Comparison of ENCODE assay signal across 8 cellular contexts in genomic region chr4:54063737-54064316, GRCh38. TPM values are rescaled to one million over a fixed set of nuclear protein-coding genes. Genes with fewer than 3 reads are reported as not detected.
DNase-seq lines count a peak whose midpoint lies in the region; ATAC-seq and TF ChIP-seq lines count a peak whose summit lies in the region.

No MANE protein-coding gene starts in this region.

- H3K27ac ChIP-seq in esophagus muscularis mucosa (replicated peaks in 1 of 4) (peak overlapping the region; percentile 87 to 96 (median 90)), thoracic aorta (peak overlapping the region; percentile 93 to 97)

- peak overlapping the region; percentile 95 for H2AFZ ChIP-seq in Loucy (ENCODE audit: low read length)

- peaks cover 62% of the 10 kb centered on the region for H3K4me1 ChIP-seq in Loucy (ENCODE audit: insufficient read depth, low read length, poor library complexity, severe bottlenecking)
- H3K4me1 ChIP-seq in esophagus muscularis mucosa: peaks cover 46 to 64% (median 59%) of the 10 kb centered on the region in 4 donors
- H3K4me1 ChIP-seq in thoracic aorta (ENCODE audit: control insufficient read depth in 1 of 2, low read depth in 2 of 2): peaks cover 48 to 62% of the 10 kb centered on the region in 2 donors

- WGBS in esophagus muscularis mucosa: 0% methylated on average over 15 of the region's 38 CpGs

- H3K4me3 Mint-ChIP-seq in natural killer cell: peak overlapping the region; percentile 95

- H3K9me3 Mint-ChIP-seq in natural killer cell: no peaks in the 10 kb centered on the region

- TF ChIP-seq CTCF in GM12864 (IDR thresholded peaks at IDR 0.05; ENCODE audit: low read depth, low read length, missing control alignments) (no peak), Loucy (conservative IDR thresholded peaks at IDR 0.05; ENCODE audit: low read length) (no peak), esophagus muscularis mucosa (IDR thresholded peaks at IDR 0.05) (no peak), natural killer cell (IDR thresholded peaks at IDR 0.05) (no peak), thoracic aorta (IDR thresholded peaks at IDR 0.05) (no peak)

- TF ChIP-seq EP300 in esophagus muscularis mucosa (IDR thresholded peaks at IDR 0.05): no peak

- ATAC-seq in GM21786 (IDR thresholded peaks at IDR 0.05; ENCODE audit: unreplicated experiment) (peak; percentile 25), natural killer cell (peak; percentile 34 to 52 (median 39)), thoracic aorta (ENCODE audit: insufficient number of reproducible peaks, low FRiP score, low read depth) (peak; percentile 1)

- H3F3A ChIP-seq in Loucy (ENCODE audit: low read depth): no peaks in the 10 kb centered on the region; the same call in 1 of the 2 replicates

- intact Hi-C loops in esophagus muscularis mucosa (cut with DNase I) (loop anchor here (10.0 kb wide), 1 partner anchor 689 kb away; the partner anchor contains the start of gene FIP1L1), natural killer cell (cut with micrococcal nuclease) (loop anchor here (1.0 to 5.0 kb wide), 3 partner anchors 59 to 1483 kb away; partner anchors contain the start of genes CLOCK and FIP1L1)

- DNase-seq in GM12864 (ENCODE audit: low read depth) (no peak), activated T-cell treated with anti-CD3 and anti-CD28 coated beads for 48 hours (ENCODE audit: low read depth) (peak; percentile 11), esophagus muscularis mucosa (ENCODE audit: extremely low spot score) (no peak), natural killer cell (peak; percentile 61), thoracic aorta (ENCODE audit: low spot score) (no peak), NCI-H226 (no peak)

- H3K27me3 ChIP-seq in Loucy (ENCODE audit: insufficient read depth, low read length, poor library complexity, severe bottlenecking) (no peaks in the 10 kb centered on the region), esophagus muscularis mucosa (no peaks in the 10 kb centered on the region), thoracic aorta (replicated peaks; ENCODE audit: insufficient read depth) (no peaks in the 10 kb centered on the region)

- H3K27me3 Mint-ChIP-seq in natural killer cell (ENCODE audit: low read depth in 2 of 2): no peaks in the 10 kb centered on the region

- H3K4me2 ChIP-seq in Loucy (ENCODE audit: low read depth, low read length, poor library complexity, severe bottlenecking): peak overlapping the region; percentile 86

- H3K9me3 ChIP-seq in Loucy (ENCODE audit: insufficient read depth, low read depth, low read length) (no peaks in the 10 kb centered on the region), esophagus muscularis mucosa (no peaks in the 10 kb centered on the region), thoracic aorta (no peaks in the 10 kb centered on the region)

- peak overlapping the region; percentile 79 for H3K4me3 ChIP-seq in GM12864 (ENCODE audit: low read depth, low read length)
- peak overlapping the region; percentile 96 for H3K4me3 ChIP-seq in Loucy (ENCODE audit: low read length, poor library complexity, severe bottlenecking)
- peak overlapping the region; percentile 77 to 96 (median 95) for H3K4me3 ChIP-seq in esophagus muscularis mucosa
- peak overlapping the region; percentile 96 for H3K4me3 ChIP-seq in thoracic aorta

- H3K36me3 ChIP-seq in Loucy (ENCODE audit: insufficient read depth, low read length) (no peaks in the 10 kb centered on the region), esophagus muscularis mucosa (no peaks in the 10 kb centered on the region), thoracic aorta (no peaks in the 10 kb centered on the region)

- peak overlapping the region; percentile 98 for H3K9ac ChIP-seq in Loucy (ENCODE audit: low read depth, low read length, poor library complexity, severe bottlenecking)

- peaks cover 55% of the 10 kb centered on the region for H3K79me2 ChIP-seq in Loucy (ENCODE audit: insufficient read depth, low read length)

- no peaks in the 10 kb centered on the region for H3K9me2 ChIP-seq in Loucy (replicated peaks; ENCODE audit: low read depth, low read length)

- peaks cover 53 to 55% of the 10 kb centered on the region in 2 donors for H3K4me1 Mint-ChIP-seq in natural killer cell

- TF ChIP-seq POLR2A in esophagus muscularis mucosa (IDR thresholded peaks at IDR 0.05; ENCODE audit: low read depth): no peak

- no peaks in the 10 kb centered on the region for H3K36me3 Mint-ChIP-seq in natural killer cell

- peak overlapping the region; percentile 96 to 97 for H3K27ac Mint-ChIP-seq in natural killer cell

- H4K20me1 ChIP-seq in Loucy (ENCODE audit: insufficient read depth, low read length, poor library complexity, severe bottlenecking): peaks cover 54% of the 10 kb centered on the region

RNA-seq across cellular contexts. Expression of gene CHIC2, which starts 0.6 kb away (rescaled TPM):
- total RNA-seq in esophagus muscularis mucosa: 10 to 100 TPM; 29.8 to 40.4 (median 33.6) TPM
- total RNA-seq in natural killer cell: 10 to 100 TPM; 62.0 to 85.0 (median 79.7) TPM
- 10 to 100 TPM; 52.8 to 75.0 TPM for total RNA-seq in thoracic aorta

RNA-seq across cellular contexts. Expression of gene GSX2, which starts 36.1 kb away (rescaled TPM):
- total RNA-seq in esophagus muscularis mucosa (not detected), natural killer cell (not detected), thoracic aorta (not detected)

Comparison
In these comparisons a context has a peak if more than half of its experiments do, and no peak if none do; other contexts are left out.
1. DNase-seq: peak in activated T-cell treated with anti-CD3 and anti-CD28 coated beads for 48 hours (single experiment) and natural killer cell (single experiment); none in GM12864 (single experiment), esophagus muscularis mucosa (single experiment), thoracic aorta (single experiment) and NCI-H226 (single experiment).
2. Peak in every context shown above with its lines, with median percentiles within 50 percentile points of each other: H3K4me3 ChIP-seq and ATAC-seq.